8 cellular contexts compared by ENCODE assay signal in the genomic region with DNA sequence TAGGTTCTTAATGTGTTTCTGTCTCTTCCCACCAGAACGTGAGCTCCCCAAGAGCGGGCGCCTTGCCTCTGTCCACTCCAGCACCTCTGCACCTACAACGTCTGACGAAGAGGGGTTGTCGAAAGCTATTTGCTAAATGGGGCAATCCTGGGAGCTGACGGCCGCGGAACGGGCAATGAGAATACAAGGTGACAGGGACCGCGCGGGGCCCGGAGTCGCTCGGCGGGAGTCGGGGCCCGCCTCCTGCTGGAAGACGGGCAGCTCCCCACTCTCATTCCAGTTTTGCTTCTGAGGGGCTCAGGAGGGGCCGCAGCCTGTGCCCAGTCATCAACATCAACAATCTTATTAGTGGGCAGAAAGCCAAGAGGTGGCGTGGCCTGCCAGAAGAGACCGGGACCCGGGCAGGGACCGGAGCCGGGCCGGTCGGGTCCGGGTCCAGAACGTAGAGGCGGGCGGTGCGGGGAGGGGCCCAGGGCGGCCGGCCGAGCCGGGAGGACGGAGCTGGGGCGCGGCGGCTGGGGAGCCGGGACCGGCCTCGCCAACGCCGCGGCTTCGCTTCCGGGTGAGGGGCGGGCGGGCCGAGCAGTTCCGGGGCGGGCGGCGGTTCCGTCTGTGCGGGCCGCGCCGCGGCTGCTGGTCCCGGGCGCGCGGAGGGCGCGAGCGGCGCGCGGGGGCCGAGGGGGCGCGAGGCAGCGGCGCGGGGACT. TPM values are rescaled to one million over a fixed set of nuclear protein-coding genes. Genes with fewer than 3 reads are reported as not detected.
DNase-seq lines count a peak whose midpoint lies in the region; ATAC-seq and TF ChIP-seq lines count a peak whose summit lies in the region.

Gene MOSMO (plus strand): TSS at position 603 of the 706 bp plus-strand sequence. CDS start 191 bp downstream, outside the sequence.

- DNase-seq in ELR (ENCODE audit: low read depth), result peak; percentile 74
- DNase-seq in HCEC 1CT, result peak; percentile 70
- DNase-seq in NCI-H2227 treated with DMSO at 0.1 percent for 48 hours (lab: John Stamatoyannopoulos, UW), result peak; percentile 67
- DNase-seq in activated CD8-positive, alpha-beta T cell treated with anti-CD3 and anti-CD28 coated beads for 36 hours, result peak; percentile 63
- peak; percentile 45 to 48 (median 46) for DNase-seq in effector memory CD8-positive, alpha-beta T cell
- peak; percentile 49 to 63 for DNase-seq in memory B cell (ENCODE audit: low spot score in 2 of 2)
- DNase-seq in stimulated activated CD4-positive, alpha-beta T cell treated with anti-CD3 and anti-CD28 coated beads, TNF-alpha, amount 100 ng/mL, for 48 hours (ENCODE audit: low read depth in 3 of 3), result peak; percentile 26 to 62 (median 30)
- no peak for DNase-seq in KG1 (lab: John Stamatoyannopoulos, UW)

- no peak for TF ChIP-seq CTCF in activated CD8-positive, alpha-beta T cell treated with anti-CD3 and anti-CD28 coated beads for 36 hours (IDR thresholded peaks at IDR 0.05)

- CTCF ChIA-PET in activated CD8-positive, alpha-beta T cell treated with anti-CD3 and anti-CD28 coated beads for 36 hours (lab: Charles Lee), result interaction anchor here (1.0 to 17.5 kb wide), 10 partner anchors 10 to 184 kb away, joined by 3 to 430 read pairs (median 5); no protein-coding TSS in a partner anchor

- ATAC-seq in activated CD8-positive, alpha-beta T cell treated with anti-CD3 and anti-CD28 coated beads for 36 hours, result peak; percentile 81
- peak; percentile 91 for ATAC-seq in effector memory CD8-positive, alpha-beta T cell (replicated peaks)
- ATAC-seq in memory B cell (ENCODE audit: low read depth), result peak; percentile 95

- POLR2A ChIA-PET in activated CD8-positive, alpha-beta T cell treated with anti-CD3 and anti-CD28 coated beads for 36 hours (lab: Charles Lee), result interaction anchor here (1.0 to 1.6 kb wide), 5 partner anchors 8 to 184 kb away, joined by 4 to 8 read pairs (median 5); partner anchors contain the start of gene UQCRC2

- no peaks in the 10 kb centered on the region for H3K36me3 Mint-ChIP-seq in activated CD8-positive, alpha-beta T cell treated with anti-CD3 and anti-CD28 coated beads for 36 hours (ENCODE audit: low read depth)
- H3K36me3 Mint-ChIP-seq in effector memory CD8-positive, alpha-beta T cell (ENCODE audit: insufficient read depth), result peaks cover 5% of the 10 kb centered on the region
- H3K36me3 Mint-ChIP-seq in memory B cell, result no peaks in the 10 kb centered on the region

- peak within 1 kb of the TSS; percentile 86 for H3K4me3 Mint-ChIP-seq in activated CD8-positive, alpha-beta T cell treated with anti-CD3 and anti-CD28 coated beads for 36 hours
- peak within 1 kb of the TSS; percentile 92 to 98 for H3K4me3 Mint-ChIP-seq in effector memory CD8-positive, alpha-beta T cell
- peak within 1 kb of the TSS; percentile 92 for H3K4me3 Mint-ChIP-seq in memory B cell

- intact Hi-C loops in activated CD8-positive, alpha-beta T cell treated with anti-CD3 and anti-CD28 coated beads for 36 hours (cut with micrococcal nuclease), result loop anchor here (2.0 to 5.0 kb wide), 3 partner anchors 69 to 181 kb away; no protein-coding TSS in a partner anchor

- H3K9me3 Mint-ChIP-seq in activated CD8-positive, alpha-beta T cell treated with anti-CD3 and anti-CD28 coated beads for 36 hours, result no peaks in the 10 kb centered on the region
- no peaks in the 10 kb centered on the region for H3K9me3 Mint-ChIP-seq in effector memory CD8-positive, alpha-beta T cell
- H3K9me3 Mint-ChIP-seq in memory B cell, result no peaks in the 10 kb centered on the region

- no peaks in the 10 kb centered on the region for H3K27me3 Mint-ChIP-seq in activated CD8-positive, alpha-beta T cell treated with anti-CD3 and anti-CD28 coated beads for 36 hours
- no peaks in the 10 kb centered on the region for H3K27me3 Mint-ChIP-seq in effector memory CD8-positive, alpha-beta T cell
- no peaks in the 10 kb centered on the region for H3K27me3 Mint-ChIP-seq in memory B cell

- peak within 1 kb of the TSS; percentile 82 for H3K27ac Mint-ChIP-seq in activated CD8-positive, alpha-beta T cell treated with anti-CD3 and anti-CD28 coated beads for 36 hours
- H3K27ac Mint-ChIP-seq in effector memory CD8-positive, alpha-beta T cell, result peak within 1 kb of the TSS; percentile 89 to 97
- peak within 1 kb of the TSS; percentile 81 for H3K27ac Mint-ChIP-seq in memory B cell

- peaks cover 42% of the 10 kb centered on the region for H3K4me1 Mint-ChIP-seq in activated CD8-positive, alpha-beta T cell treated with anti-CD3 and anti-CD28 coated beads for 36 hours (ENCODE audit: low read depth)
- H3K4me1 Mint-ChIP-seq in effector memory CD8-positive, alpha-beta T cell (ENCODE audit: low read depth in 2 of 2), result peaks cover 25 to 45% of the 10 kb centered on the region in 2 donors
- H3K4me1 Mint-ChIP-seq in memory B cell, result peaks cover 25% of the 10 kb centered on the region

RNA-seq across cellular contexts. Expression of gene MOSMO, which starts in this region (rescaled TPM):
- total RNA-seq in activated CD8-positive, alpha-beta T cell treated with anti-CD3 and anti-CD28 coated beads for 36 hours, result 1 to 10 TPM; 5.4 to 7.0 TPM
